Comparison of ENCODE assay signal across 25 cellular contexts in the genomic region with DNA sequence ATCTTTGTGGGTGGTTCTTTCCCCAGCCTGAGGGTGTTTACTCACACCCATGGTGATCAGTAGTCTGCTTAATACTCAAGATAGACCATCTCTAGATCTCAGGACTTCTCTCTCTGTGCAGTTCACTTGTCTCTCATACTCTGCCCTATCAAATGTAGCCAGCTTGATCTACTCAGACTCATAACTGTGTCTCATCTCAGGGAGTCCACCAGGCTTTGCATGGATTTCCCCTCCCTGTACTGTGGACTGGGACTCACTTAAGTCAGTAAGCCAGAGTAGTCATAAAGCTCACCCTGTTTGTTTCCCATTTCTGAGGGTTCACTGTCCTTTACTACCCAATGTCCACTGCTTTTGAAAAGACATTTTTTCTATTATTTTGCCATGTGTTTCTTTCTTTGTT. TPM values are rescaled to one million over a fixed set of nuclear protein-coding genes. Genes with fewer than 3 reads are reported as not detected.
A peak's percentile ranks its signal among the peaks of the same experiment; 100 is the strongest.
DNase-seq lines count a peak whose midpoint lies in the region; ATAC-seq, FAIRE-seq and TF ChIP-seq lines count a peak whose summit lies in the region.
"Had no signal": no experiment of that assay in that cellular context is flagged by ENCODE, and none has a peak within 500 bp of the region (broad histone marks: within the 10 kb centered on the region; RNA-seq: fewer than 3 reads in every experiment).

No MANE protein-coding gene starts in this region.

- H3K9me3 ChIP-seq in A549 (no peaks in the 10 kb centered on the region), K562 (replicated peaks; ENCODE audit: control insufficient read depth, insufficient read depth, low read depth, low read length) (no peaks in the 10 kb centered on the region), esophagus muscularis mucosa (no peaks in the 10 kb centered on the region)
- H3K9me3 ChIP-seq in naive thymus-derived CD4-positive, alpha-beta T cell (ENCODE audit: control insufficient read depth in 2 of 3, low read length in 3 of 3) = no peaks in the 10 kb centered on the region
- H3K9me3 ChIP-seq: BLaER1, pancreas, right lobe of liver, SJSA1, suprapubic skin, uterus had no signal

- no peaks in the 10 kb centered on the region for H3K27me3 Mint-ChIP-seq in naive thymus-derived CD4-positive, alpha-beta T cell
- H3K27me3 Mint-ChIP-seq in activated naive CD4-positive, alpha-beta T cell treated with anti-CD3 and anti-CD28 coated beads, Interleukin-2, amount 10 ng/mL, durations not matched to agents 7 days and 5 days = no peaks in the 10 kb centered on the region
- H3K27me3 Mint-ChIP-seq: central memory CD8-positive, alpha-beta T cell; natural killer cell treated with Interleukin-12 subunit alpha and Interleukin-12 subunit beta and Interleukin-15 and Interleukin-18, amount 100 ng/mL, for 72 hours had no signal

- peaks cover 17% of the 10 kb centered on the region; the same call in 2 of the 3 replicates for H3K36me3 ChIP-seq in K562 (ENCODE audit: control insufficient read depth, insufficient read depth, low read length)
- peaks cover 0 to 6% (median 0%) of the 10 kb centered on the region in 3 experiments for H3K36me3 ChIP-seq in naive thymus-derived CD4-positive, alpha-beta T cell (ENCODE audit: control insufficient read depth in 2 of 3, insufficient read depth in 3 of 3, low read length in 3 of 3)
- peaks cover 0 to 26% (median 15%) of the 10 kb centered on the region in 4 donors for H3K36me3 ChIP-seq in esophagus muscularis mucosa
- H3K36me3 ChIP-seq: SJSA1, uterus, WERI-Rb-1 had no signal

- TF ChIP-seq POLR2A in A549 (IDR thresholded peaks at IDR 0.05; ENCODE audit: low read length) (no peak), K562 (conservative IDR thresholded peaks at IDR 0.05) (no peak), esophagus muscularis mucosa (IDR thresholded peaks at IDR 0.05; ENCODE audit: low read depth) (no peak)

- no peak overlapping the region for H3K9ac ChIP-seq in K562 (ENCODE audit: insufficient read depth in 1 of 2, low read depth in 2 of 2, low read length in 2 of 2)
- H3K9ac ChIP-seq: BLaER1 had no signal

- no peaks in the 10 kb centered on the region for H3K79me2 ChIP-seq in K562 (ENCODE audit: control insufficient read depth, insufficient read depth, low read length)

- peaks cover 4 to 72% (median 53%) of the 10 kb centered on the region in 5 donors for H3K36me3 Mint-ChIP-seq in naive thymus-derived CD4-positive, alpha-beta T cell
- peaks cover 9% of the 10 kb centered on the region for H3K36me3 Mint-ChIP-seq in activated naive CD4-positive, alpha-beta T cell treated with anti-CD3 and anti-CD28 coated beads, Interleukin-2, amount 10 ng/mL, durations not matched to agents 7 days and 5 days

- DNase-seq in A549 (ENCODE audit: low read depth in 1 of 2, low spot score in 1 of 2) = no peak
- DNase-seq in K562 (ENCODE audit: extremely low read depth in 1 of 4, low spot score in 3 of 4) = no peak
- no peak for DNase-seq in NCI-H748 treated with DMSO at 0.1 percent for 48 hours (lab: John Stamatoyannopoulos, UW)
- no peak for DNase-seq in naive thymus-derived CD4-positive, alpha-beta T cell
- DNase-seq in esophagus muscularis mucosa (ENCODE audit: extremely low spot score) = no peak
- no peak for DNase-seq in activated naive CD4-positive, alpha-beta T cell treated with anti-CD3 and anti-CD28 coated beads, Interleukin-2, amount 10 ng/mL, durations not matched to agents 7 days and 5 days
- DNase-seq: activated CD4-positive, alpha-beta T cell treated with anti-CD3 and anti-CD28 coated beads, Interleukin-2, amount 50 U/mL, for 48 hours; amygdala; Kasumi-1; left cardiac atrium; NCI-H1092 treated with DMSO at 0.1 percent for 48 hours; NCI-H2081; NCI-H446; pancreas; right lobe of liver; uterus; WERI-Rb-1 had no signal

- H3K4me3 Mint-ChIP-seq in naive thymus-derived CD4-positive, alpha-beta T cell = peak overlapping the region in 1 of 10 donors; percentile 9
- H3K4me3 Mint-ChIP-seq in activated naive CD4-positive, alpha-beta T cell treated with anti-CD3 and anti-CD28 coated beads, Interleukin-2, amount 10 ng/mL, durations not matched to agents 7 days and 5 days = no peak overlapping the region
- H3K4me3 Mint-ChIP-seq: central memory CD8-positive, alpha-beta T cell; natural killer cell treated with Interleukin-12 subunit alpha and Interleukin-12 subunit beta and Interleukin-15 and Interleukin-18, amount 100 ng/mL, for 72 hours had no signal

- BruUV-seq in K562 (replicated peaks; lab: Mats Ljungman, UMichigan) = no TSS peak

- 0 out of 3 replicates have a peak overlapping the region, but pooled peaks have one; percentile 18 for H3K4me2 ChIP-seq in A549
- H3K4me2 ChIP-seq in K562 (ENCODE audit: insufficient read depth, low read length) = no peak overlapping the region
- H3K4me2 ChIP-seq: BLaER1 had no signal

- H3K4me1 ChIP-seq in A549 (peaks cover 15% of the 10 kb centered on the region), K562 (replicated peaks in 1 of 2; ENCODE audit: control insufficient read depth in 2 of 2, insufficient read depth in 2 of 2, low read length in 2 of 2) (no peaks in the 10 kb centered on the region), esophagus muscularis mucosa (no peaks in the 10 kb centered on the region)
- H3K4me1 ChIP-seq in naive thymus-derived CD4-positive, alpha-beta T cell (ENCODE audit: control insufficient read depth in 2 of 2, insufficient read depth in 2 of 2, low read length in 2 of 2) = no peaks in the 10 kb centered on the region
- H3K4me1 ChIP-seq: BLaER1, pancreas, right lobe of liver, SJSA1, suprapubic skin, uterus had no signal

- TF ChIP-seq EP300 in A549 (IDR thresholded peaks at IDR 0.05) = no peak
- no peak for TF ChIP-seq EP300 in K562 (IDR thresholded peaks at IDR 0.05; ENCODE audit: low read length)
- no peak for TF ChIP-seq EP300 in esophagus muscularis mucosa (IDR thresholded peaks at IDR 0.05)

- CTCF ChIA-PET in A549 (lab: Yijun Ruan, JAX) (interaction anchor here (1.4 kb wide), 1 partner anchor 916 kb away, joined by 3 read pairs; no protein-coding TSS in a partner anchor), K562 (lab: Yijun Ruan, JAX; ENCODE audit: low intra/inter-chr PET ratio) (no interaction called here)
- CTCF ChIA-PET in naive thymus-derived CD4-positive, alpha-beta T cell (lab: Charles Lee) = no interaction called here
- CTCF ChIA-PET in activated naive CD4-positive, alpha-beta T cell treated with anti-CD3 and anti-CD28 coated beads, Interleukin-2, amount 10 ng/mL, durations not matched to agents 7 days and 5 days (lab: Charles Lee) = no interaction called here

- peaks cover 3% of the 10 kb centered on the region for H3K9me1 ChIP-seq in K562 (ENCODE audit: control insufficient read depth, insufficient read depth, low read length)

- TF ChIP-seq RAD21 in A549 (conservative IDR thresholded peaks at IDR 0.05 in 1 of 2, IDR thresholded peaks at IDR 0.05 in 1 of 2) (no peak), K562 (CRISPR knock-in tag; conservative IDR thresholded peaks at IDR 0.05 in 1 of 2, IDR thresholded peaks at IDR 0.05 in 1 of 2) (no peak)

- no peaks in the 10 kb centered on the region for H4K20me1 ChIP-seq in K562 (replicated peaks; ENCODE audit: control insufficient read depth, insufficient read depth, low read length)
- H4K20me1 ChIP-seq: BLaER1 had no signal

- ATAC-seq in A549 (no peak), GM19023 (IDR thresholded peaks at IDR 0.05; ENCODE audit: unreplicated experiment) (peak; percentile 42), HG02885 (IDR thresholded peaks at IDR 0.05; ENCODE audit: poor library complexity, unreplicated experiment) (peak; percentile 40), K562 (peak; percentile 45)
- ATAC-seq in naive thymus-derived CD4-positive, alpha-beta T cell = no peak
- ATAC-seq: left cardiac atrium; natural killer cell treated with Interleukin-12 subunit alpha and Interleukin-12 subunit beta and Interleukin-15 and Interleukin-18, amount 100 ng/mL, for 72 hours; Panc1; pancreas; right lobe of liver had no signal

- POLR2A ChIA-PET in A549 (lab: Yijun Ruan, JAX) (no interaction called here), K562 (lab: Yijun Ruan, JAX) (no interaction called here)
- POLR2A ChIA-PET in naive thymus-derived CD4-positive, alpha-beta T cell (lab: Charles Lee) = no interaction called here

- intact Hi-C loops in K562 (cut with micrococcal nuclease) (no loop called here), esophagus muscularis mucosa (cut with DNase I) (no loop called here)
- intact Hi-C loops in naive thymus-derived CD4-positive, alpha-beta T cell (cut with micrococcal nuclease) = no loop called here

- H3K27ac ChIP-seq in A549 (no peak overlapping the region), K562 (ENCODE audit: extremely low read depth, low read depth, low read length) (no peak overlapping the region), esophagus muscularis mucosa (replicated peaks in 1 of 4) (no peak overlapping the region)
- no peak overlapping the region for H3K27ac ChIP-seq in naive thymus-derived CD4-positive, alpha-beta T cell (ENCODE audit: low read depth, low read length)
- H3K27ac ChIP-seq: BLaER1, pancreas, right lobe of liver, SJSA1, suprapubic skin, uterus, WERI-Rb-1 had no signal

- peaks cover 0 to 4% (median 0%) of the 10 kb centered on the region in 11 donors for H3K9me3 Mint-ChIP-seq in naive thymus-derived CD4-positive, alpha-beta T cell
- H3K9me3 Mint-ChIP-seq in activated naive CD4-positive, alpha-beta T cell treated with anti-CD3 and anti-CD28 coated beads, Interleukin-2, amount 10 ng/mL, durations not matched to agents 7 days and 5 days = no peaks in the 10 kb centered on the region
- H3K9me3 Mint-ChIP-seq: central memory CD8-positive, alpha-beta T cell; natural killer cell treated with Interleukin-12 subunit alpha and Interleukin-12 subunit beta and Interleukin-15 and Interleukin-18, amount 100 ng/mL, for 72 hours had no signal

- no peak overlapping the region for H3K4me3 ChIP-seq in A549
- no peak overlapping the region for H3K4me3 ChIP-seq in K562
- no peak overlapping the region for H3K4me3 ChIP-seq in naive thymus-derived CD4-positive, alpha-beta T cell (ENCODE audit: low read length)
- no peak overlapping the region for H3K4me3 ChIP-seq in esophagus muscularis mucosa
- H3K4me3 ChIP-seq: BLaER1, pancreas, right lobe of liver, SJSA1, suprapubic skin, uterus had no signal

- H3K27me3 ChIP-seq in K562 (ENCODE audit: control insufficient read depth in 2 of 2, insufficient read depth in 2 of 2, low read length in 2 of 2) = no peaks in the 10 kb centered on the region
- no peaks in the 10 kb centered on the region for H3K27me3 ChIP-seq in naive thymus-derived CD4-positive, alpha-beta T cell (ENCODE audit: control insufficient read depth in 2 of 2, insufficient read depth in 2 of 2, low read length in 2 of 2)
- no peaks in the 10 kb centered on the region for H3K27me3 ChIP-seq in esophagus muscularis mucosa
- H3K27me3 ChIP-seq: BLaER1, pancreas, right lobe of liver, SJSA1, suprapubic skin, uterus had no signal

- no peak overlapping the region for H2AFZ ChIP-seq in K562 (ENCODE audit: low read depth, low read length)

- in situ Hi-C loops in K562 (cut with MboI) = no loop called here

- no peak overlapping the region for H3K27ac Mint-ChIP-seq in naive thymus-derived CD4-positive, alpha-beta T cell
- H3K27ac Mint-ChIP-seq in activated naive CD4-positive, alpha-beta T cell treated with anti-CD3 and anti-CD28 coated beads, Interleukin-2, amount 10 ng/mL, durations not matched to agents 7 days and 5 days = no peak overlapping the region

- FAIRE-seq in A549 (lab: Jason Lieb, UNC) = no peak
- peak; percentile 46 for FAIRE-seq in K562 (lab: Jason Lieb, UNC)
- FAIRE-seq: pancreas had no signal

- no peak for TF ChIP-seq CTCF in A549 (IDR thresholded peaks at IDR 0.05)
- no peak for TF ChIP-seq CTCF in K562 (IDR thresholded peaks at IDR 0.05 in 2 of 3, conservative IDR thresholded peaks at IDR 0.05 in 1 of 3; ENCODE audit: insufficient read depth in 2 of 3, low read depth in 1 of 3, low read length in 3 of 3)
- no peak for TF ChIP-seq CTCF in esophagus muscularis mucosa (IDR thresholded peaks at IDR 0.05)

- peaks cover 0 to 7% (median 0%) of the 10 kb centered on the region in 7 donors for H3K4me1 Mint-ChIP-seq in naive thymus-derived CD4-positive, alpha-beta T cell
- H3K4me1 Mint-ChIP-seq in activated naive CD4-positive, alpha-beta T cell treated with anti-CD3 and anti-CD28 coated beads, Interleukin-2, amount 10 ng/mL, durations not matched to agents 7 days and 5 days = no peaks in the 10 kb centered on the region
- H3K4me1 Mint-ChIP-seq: central memory CD8-positive, alpha-beta T cell had no signal

RNA-seq across cellular contexts. Expression of a gene that starts 41.8 kb away (rescaled TPM):
- polyA plus RNA-seq in A549 (2011; rRNA removed) (49.4 and 61.2 TPM in 2 replicates), A549 (2017; fragmentation: RNase III; extraction: RNeasy Plus Mini Kit Qiagen cat#74134 plus additional on column Dnase treatment) (13.6 to 17.6 TPM (median 15.4 TPM) in 3 replicates), K562 (2011; rRNA removed) (49.7 and 69.3 TPM in 2 replicates), K562 (2014; fragmentation: Illumina TruSeq; extraction: Trizol) (33.5 and 35.9 TPM in 2 replicates), K562 (2014; fragmentation: Nextera tagmentation; extraction: Ambion mirVana) (100 to 1,000 TPM; 127 to 179 TPM), K562 (2014; rRNA removed) (44.1 and 49.0 TPM in 2 replicates)
- polyA plus RNA-seq in A549 (2012; cell fraction: cytosol; rRNA removed) = 5.9 and 6.5 TPM in 2 replicates
- polyA plus RNA-seq in A549 (2012; cell fraction: nucleus; rRNA removed) = 3.5 and 7.2 TPM in 2 replicates
- 14.7 and 20.3 TPM in 2 replicates for polyA minus RNA-seq in A549 (2011; rRNA and poly(A)+ RNA removed)
- 26.5 and 119 TPM in 2 replicates for total RNA-seq in K562 (2011; cell fraction: chromatin; rRNA removed; ENCODE audit: low replicate concordance)
- 14.7 and 21.1 TPM in 2 replicates for total RNA-seq in K562 (2011; cell fraction: nucleolus; rRNA removed)
- total RNA-seq in K562 (2011; cell fraction: nucleoplasm; rRNA removed) = 31.2 and 48.0 TPM in 2 replicates
- total RNA-seq in K562 (2014; rRNA removed) (14.9 and 20.2 TPM in 2 replicates), K562 (2014; rRNA removed; fragmentation: Illumina TruSeq; extraction: Trizol) (62.9 and 71.5 TPM in 2 replicates), K562 (2015; rRNA removed; fragmentation: Illumina TruSeq; extraction: Trizol) (32.1 and 33.0 TPM in 2 replicates), K562 (2021) (46.3 and 51.3 TPM in 2 replicates), esophagus muscularis mucosa (10 to 100 TPM; 13.8 to 21.6 (median 16.9) TPM)
- polyA plus RNA-seq in K562 (2011; cell fraction: cytosol; rRNA removed) = 5.4 and 9.4 TPM in 2 replicates
- 21.9 and 36.9 TPM in 2 replicates for polyA plus RNA-seq in K562 (2011; cell fraction: nucleus; rRNA removed)
- 33.2 and 65.1 TPM in 2 replicates for polyA plus RNA-seq in K562 (2012)
- polyA minus RNA-seq in K562 (2011; rRNA and poly(A)+ RNA removed) = 46.9 and 49.1 TPM in 2 replicates
- 8.4 and 15.0 TPM in 2 replicates for polyA minus RNA-seq in K562 (2011; cell fraction: cytosol; rRNA and poly(A)+ RNA removed)
- polyA minus RNA-seq in K562 (2011; cell fraction: nucleus; rRNA and poly(A)+ RNA removed) = 77.4 and 99.6 TPM in 2 replicates
- total RNA-seq in naive thymus-derived CD4-positive, alpha-beta T cell = 10 to 100 TPM; 12.2 to 24.1 (median 20.4) TPM
- 10 to 100 TPM; 21.9 to 33.0 TPM for polyA plus RNA-seq in naive thymus-derived CD4-positive, alpha-beta T cell

Comparison
In these comparisons a context has a peak if more than half of its experiments do, and no peak if none do; other contexts are left out.
1. ATAC-seq: peak in GM19023 (single experiment), HG02885 (single experiment) and K562 (single experiment); none in A549 (0 of 2) and naive thymus-derived CD4-positive, alpha-beta T cell (single experiment).